Comparison of ENCODE assay signal across 8 cellular contexts in genomic region chr1:34858901-34859441, GRCh38. TPM values are rescaled to one million over a fixed set of nuclear protein-coding genes. Genes with fewer than 3 reads are reported as not detected.
DNase-seq lines count a peak whose midpoint lies in the region; ATAC-seq and TF ChIP-seq lines count a peak whose summit lies in the region.

No MANE protein-coding gene starts in this region.

- no peaks in the 10 kb centered on the region for H3K9me3 Mint-ChIP-seq in activated CD8-positive, alpha-beta T cell treated with anti-CD3 and anti-CD28 coated beads for 36 hours
- H3K9me3 Mint-ChIP-seq in nephron progenitor cell = peaks cover 4% of the 10 kb centered on the region

- 0 to 1% methylated on average over 15 of the region's 15 CpGs for WGBS in esophagus, 2 donors

- no peak for TF ChIP-seq CTCF in activated CD8-positive, alpha-beta T cell treated with anti-CD3 and anti-CD28 coated beads for 36 hours (IDR thresholded peaks at IDR 0.05)
- TF ChIP-seq CTCF in nephron progenitor cell (IDR thresholded peaks at IDR 0.05) (no peak), vagina (IDR thresholded peaks at IDR 0.05) (no peak)

- in situ Hi-C loops in G401 (cut with HindIII; ENCODE audit: low sequenced_read_pairs) = no loop called here

- H3K9ac ChIP-seq in HUES6 (ENCODE audit: low read length) = peak overlapping the region; percentile 96

- H3K9me3 ChIP-seq in HUES6 (ENCODE audit: control insufficient read depth, insufficient read depth, low read depth, low read length) (no peaks in the 10 kb centered on the region), esophagus (ENCODE audit: control insufficient read depth in 2 of 2, insufficient read depth in 1 of 2, low read depth in 1 of 2, low read length in 1 of 2) (no peaks in the 10 kb centered on the region), vagina (no peaks in the 10 kb centered on the region)

- peaks cover 18% of the 10 kb centered on the region for H3K36me3 ChIP-seq in HUES6 (ENCODE audit: control insufficient read depth, insufficient read depth, low read length)
- H3K36me3 ChIP-seq in esophagus (ENCODE audit: control insufficient read depth in 2 of 2, insufficient read depth in 2 of 2, low read length in 1 of 2) = peaks cover 8 to 14% of the 10 kb centered on the region in 2 donors
- peaks cover 0 to 19% of the 10 kb centered on the region in 2 donors for H3K36me3 ChIP-seq in vagina

- CTCF ChIA-PET in activated CD8-positive, alpha-beta T cell treated with anti-CD3 and anti-CD28 coated beads for 36 hours (lab: Charles Lee) = interaction anchor here (1.2 to 1.6 kb wide), 5 partner anchors 8 to 222 kb away, joined by 4 to 11 read pairs (median 4); partner anchors contain the start of gene ZMYM1

- H3K27me3 ChIP-seq in HUES6 (ENCODE audit: control insufficient read depth, insufficient read depth, low read length) (peaks cover 21% of the 10 kb centered on the region; the same call in 1 of the 2 replicates), esophagus (ENCODE audit: control insufficient read depth in 1 of 2, insufficient read depth in 2 of 2, low read length in 2 of 2) (no peaks in the 10 kb centered on the region), vagina (no peaks in the 10 kb centered on the region)

- POLR2A ChIA-PET in activated CD8-positive, alpha-beta T cell treated with anti-CD3 and anti-CD28 coated beads for 36 hours (lab: Charles Lee) = interaction anchor here (0.6 to 2.6 kb wide), 10 partner anchors 8 to 1159 kb away, joined by 3 to 13 read pairs (median 4); partner anchors contain the start of genes CLSPN, GJA4 and TMEM35B

- peak; percentile 6 for ATAC-seq in GM18861 (IDR thresholded peaks at IDR 0.05; ENCODE audit: unreplicated experiment)
- peak; percentile 37 for ATAC-seq in activated CD8-positive, alpha-beta T cell treated with anti-CD3 and anti-CD28 coated beads for 36 hours

- peak overlapping the region; percentile 54; the same call in 1 of the 2 replicates for H3K27ac ChIP-seq in HUES6 (ENCODE audit: low read depth, low read length)
- H3K27ac ChIP-seq in esophagus (ENCODE audit: low read depth in 2 of 2, low read length in 1 of 2) = peak overlapping the region; percentile 84 to 94
- peak overlapping the region; percentile 90 for H3K27ac ChIP-seq in vagina

- H3K27me3 Mint-ChIP-seq in activated CD8-positive, alpha-beta T cell treated with anti-CD3 and anti-CD28 coated beads for 36 hours = no peaks in the 10 kb centered on the region
- H3K27me3 Mint-ChIP-seq in nephron progenitor cell (ENCODE audit: low read depth, poor library complexity) = peaks cover 33% of the 10 kb centered on the region

- peak; percentile 70 for DNase-seq in activated CD8-positive, alpha-beta T cell treated with anti-CD3 and anti-CD28 coated beads for 36 hours
- DNase-seq in nephron progenitor cell (no peak), vagina (ENCODE audit: extremely low spot score in 2 of 2) (no peak), G401 (ENCODE audit: low spot score) (no peak), NOMO-1 treated with dmso at 0.1 percent for 144 hours (lab: John Stamatoyannopoulos, UW; ENCODE audit: unreplicated experiment) (no peak)

- peak overlapping the region; percentile 94 for H3K4me3 ChIP-seq in HUES6 (ENCODE audit: low read depth, low read length)
- peak overlapping the region; percentile 90 to 95 for H3K4me3 ChIP-seq in esophagus (ENCODE audit: low read depth in 1 of 2, low read length in 2 of 2)
- H3K4me3 ChIP-seq in vagina = peak overlapping the region; percentile 98 to 100

- TF ChIP-seq POLR2A in vagina (IDR thresholded peaks at IDR 0.05) = no peak

- peaks cover 54% of the 10 kb centered on the region for H3K4me1 Mint-ChIP-seq in activated CD8-positive, alpha-beta T cell treated with anti-CD3 and anti-CD28 coated beads for 36 hours (ENCODE audit: low read depth)
- peaks cover 15% of the 10 kb centered on the region for H3K4me1 Mint-ChIP-seq in nephron progenitor cell

- H3K27ac Mint-ChIP-seq in activated CD8-positive, alpha-beta T cell treated with anti-CD3 and anti-CD28 coated beads for 36 hours = peak overlapping the region; percentile 98
- H3K27ac Mint-ChIP-seq in nephron progenitor cell = no peak overlapping the region

- H3K36me3 Mint-ChIP-seq in activated CD8-positive, alpha-beta T cell treated with anti-CD3 and anti-CD28 coated beads for 36 hours (ENCODE audit: low read depth) = peaks cover 20% of the 10 kb centered on the region
- H3K36me3 Mint-ChIP-seq in nephron progenitor cell (ENCODE audit: low read depth) = peaks cover 6% of the 10 kb centered on the region

- H3K4me1 ChIP-seq in HUES6 (ENCODE audit: control insufficient read depth, insufficient read depth, low read length) (peaks cover 6% of the 10 kb centered on the region; the same call in 1 of the 2 replicates), esophagus (ENCODE audit: control insufficient read depth in 2 of 2, insufficient read depth in 2 of 2, low read length in 1 of 2) (peaks cover 0 to 12% of the 10 kb centered on the region in 2 donors), vagina (peaks cover 28% of the 10 kb centered on the region)

- peak overlapping the region; percentile 94 for H3K4me3 Mint-ChIP-seq in activated CD8-positive, alpha-beta T cell treated with anti-CD3 and anti-CD28 coated beads for 36 hours
- peak overlapping the region; percentile 95 for H3K4me3 Mint-ChIP-seq in nephron progenitor cell

- intact Hi-C loops in activated CD8-positive, alpha-beta T cell treated with anti-CD3 and anti-CD28 coated beads for 36 hours (cut with micrococcal nuclease) = no loop called here
- intact Hi-C loops in vagina (cut with DNase I) = no loop called here

RNA-seq across cellular contexts. Expression of gene SMIM12, which starts 0.6 kb away (rescaled TPM):
- 10 to 100 TPM; 36.6 to 37.5 TPM for total RNA-seq in activated CD8-positive, alpha-beta T cell treated with anti-CD3 and anti-CD28 coated beads for 36 hours
- 10 to 100 TPM in 1 of 2 donors, 1 to 10 TPM in 1; 8.4 to 43.4 TPM for polyA plus RNA-seq in esophagus
- total RNA-seq in vagina = 36.6 TPM
- 64.5 and 72.1 TPM in 2 replicates for total RNA-seq in G401 (2014; rRNA removed; shearing (Covaris generic))
